13 cellular contexts compared by ENCODE assay signal in genomic region chrX:1465261-1466231, GRCh38. TPM values are rescaled to one million over a fixed set of nuclear protein-coding genes. Genes with fewer than 3 reads are reported as not detected.
A peak's percentile ranks its signal among the peaks of the same experiment; 100 is the strongest.
DNase-seq lines count a peak whose midpoint lies in the region; ATAC-seq and TF ChIP-seq lines count a peak whose summit lies in the region.
"Had no signal": no experiment of that assay in that cellular context is flagged by ENCODE, and none has a peak within 500 bp of the region (broad histone marks: within the 10 kb centered on the region; RNA-seq: fewer than 3 reads in every experiment).

No MANE protein-coding gene starts in this region.

- H3K27ac ChIP-seq in iPS-20b (ENCODE audit: low read length): no peak overlapping the region
- no peak overlapping the region for H3K27ac ChIP-seq in tibial artery

- no peaks in the 10 kb centered on the region for H3K36me3 ChIP-seq in iPS-20b (ENCODE audit: insufficient read depth, low read depth, low read length)
- H3K36me3 ChIP-seq in tibial artery: no peaks in the 10 kb centered on the region
- H3K36me3 ChIP-seq: MG63 had no signal

- H3K36me3 Mint-ChIP-seq in activated naive CD4-positive, alpha-beta T cell treated with anti-CD3 and anti-CD28 coated beads for 36 hours (ENCODE audit: low read depth): peaks cover 11% of the 10 kb centered on the region
- H3K36me3 Mint-ChIP-seq in activated CD8-positive, alpha-beta memory T cell treated with anti-CD3 and anti-CD28 coated beads, Interleukin-2, amount 10 ng/mL, durations not matched to agents 7 days and 5 days: peaks cover 57% of the 10 kb centered on the region

- H3K27me3 Mint-ChIP-seq in activated naive CD4-positive, alpha-beta T cell treated with anti-CD3 and anti-CD28 coated beads for 36 hours (ENCODE audit: low read depth): no peaks in the 10 kb centered on the region
- no peaks in the 10 kb centered on the region for H3K27me3 Mint-ChIP-seq in activated CD8-positive, alpha-beta memory T cell treated with anti-CD3 and anti-CD28 coated beads, Interleukin-2, amount 10 ng/mL, durations not matched to agents 7 days and 5 days

- H3K9me3 Mint-ChIP-seq in activated naive CD4-positive, alpha-beta T cell treated with anti-CD3 and anti-CD28 coated beads for 36 hours: no peaks in the 10 kb centered on the region
- H3K9me3 Mint-ChIP-seq in activated CD8-positive, alpha-beta memory T cell treated with anti-CD3 and anti-CD28 coated beads, Interleukin-2, amount 10 ng/mL, durations not matched to agents 7 days and 5 days (ENCODE audit: low read depth): no peaks in the 10 kb centered on the region

- H3K27me3 ChIP-seq in iPS-20b (ENCODE audit: insufficient read depth, low read length) (peaks cover 47% of the 10 kb centered on the region; the same call in 1 of the 2 replicates), tibial artery (peaks cover 0 to 52% of the 10 kb centered on the region in 2 donors)

- DNase-seq in activated naive CD4-positive, alpha-beta T cell treated with anti-CD3 and anti-CD28 coated beads for 36 hours: peak; percentile 3
- no peak for DNase-seq in activated naive CD4-positive, alpha-beta T cell (lab: John Stamatoyannopoulos, UW)
- DNase-seq in activated CD8-positive, alpha-beta memory T cell treated with anti-CD3 and anti-CD28 coated beads, Interleukin-2, amount 10 ng/mL, durations not matched to agents 7 days and 5 days: peak; percentile 41
- DNase-seq in tibial artery (peak; percentile 11 to 49), amygdala (lab: John Stamatoyannopoulos, UW) (no peak), inferior parietal cortex (ENCODE audit: extremely low spot score) (no peak), NCI-H1105 treated with DMSO at 0.1 percent for 48 hours (lab: John Stamatoyannopoulos, UW) (no peak)
- DNase-seq: H7, mesenchymal stem cell, MG63, NCI-H526 treated with DMSO at 0.1 percent for 48 hours had no signal

- peak overlapping the region; percentile 43; the same call in 1 of the 2 replicates for H3K4me3 ChIP-seq in iPS-20b (ENCODE audit: low read length)
- no peak overlapping the region for H3K4me3 ChIP-seq in tibial artery
- H3K4me3 ChIP-seq: MG63 had no signal

- H3K27ac Mint-ChIP-seq in activated naive CD4-positive, alpha-beta T cell treated with anti-CD3 and anti-CD28 coated beads for 36 hours: no peak overlapping the region
- peak overlapping the region; percentile 93 for H3K27ac Mint-ChIP-seq in activated CD8-positive, alpha-beta memory T cell treated with anti-CD3 and anti-CD28 coated beads, Interleukin-2, amount 10 ng/mL, durations not matched to agents 7 days and 5 days

- CTCF ChIA-PET in activated naive CD4-positive, alpha-beta T cell treated with anti-CD3 and anti-CD28 coated beads for 36 hours (lab: Charles Lee): no interaction called here
- CTCF ChIA-PET in activated CD8-positive, alpha-beta memory T cell treated with anti-CD3 and anti-CD28 coated beads, Interleukin-2, amount 10 ng/mL, durations not matched to agents 7 days and 5 days (lab: Charles Lee): no interaction called here

- no peak for ATAC-seq in activated CD8-positive, alpha-beta memory T cell treated with anti-CD3 and anti-CD28 coated beads, Interleukin-2, amount 10 ng/mL, durations not matched to agents 7 days and 5 days
- ATAC-seq: SK-N-SH treated with all-trans-retinoic acid at 6 μM for 48 hours had no signal

- no peak for TF ChIP-seq CTCF in tibial artery (IDR thresholded peaks at IDR 0.05)

- H3K4me1 ChIP-seq in iPS-20b (ENCODE audit: insufficient read depth, low read length) (no peaks in the 10 kb centered on the region), tibial artery (no peaks in the 10 kb centered on the region)

- intact Hi-C loops in activated naive CD4-positive, alpha-beta T cell treated with anti-CD3 and anti-CD28 coated beads for 36 hours (cut with micrococcal nuclease): loop anchor here (5.0 kb wide), 1 partner anchor 1227 kb away; the partner anchor contains the start of gene CD99
- intact Hi-C loops in tibial artery (cut with DNase I; ENCODE audit: low total_unique reads): no loop called here

- no peak overlapping the region for H3K4me3 Mint-ChIP-seq in activated naive CD4-positive, alpha-beta T cell treated with anti-CD3 and anti-CD28 coated beads for 36 hours
- peak overlapping the region; percentile 74 for H3K4me3 Mint-ChIP-seq in activated CD8-positive, alpha-beta memory T cell treated with anti-CD3 and anti-CD28 coated beads, Interleukin-2, amount 10 ng/mL, durations not matched to agents 7 days and 5 days

- H3K4me1 Mint-ChIP-seq in activated naive CD4-positive, alpha-beta T cell treated with anti-CD3 and anti-CD28 coated beads for 36 hours (ENCODE audit: low read depth): peaks cover 73% of the 10 kb centered on the region
- peaks cover 89% of the 10 kb centered on the region for H3K4me1 Mint-ChIP-seq in activated CD8-positive, alpha-beta memory T cell treated with anti-CD3 and anti-CD28 coated beads, Interleukin-2, amount 10 ng/mL, durations not matched to agents 7 days and 5 days

- no peaks in the 10 kb centered on the region for H3K9me3 ChIP-seq in iPS-20b (ENCODE audit: insufficient read depth, low read depth, low read length)
- H3K9me3 ChIP-seq in tibial artery: no peaks in the 10 kb centered on the region
- H3K9me3 ChIP-seq: MG63 had no signal

- H3K9ac ChIP-seq in iPS-20b (ENCODE audit: low read depth, low read length): no peak overlapping the region

RNA-seq across cellular contexts. Expression of gene ASMTL, which starts 12.8 kb away (rescaled TPM):
- total RNA-seq in activated naive CD4-positive, alpha-beta T cell treated with anti-CD3 and anti-CD28 coated beads for 36 hours: 10 to 100 TPM; 45.1 to 47.2 TPM
- 10 to 100 TPM; 39.9 to 44.7 TPM for total RNA-seq in activated CD8-positive, alpha-beta memory T cell treated with anti-CD3 and anti-CD28 coated beads, Interleukin-2, amount 10 ng/mL, durations not matched to agents 7 days and 5 days

Comparison
In these comparisons a context has a peak if more than half of its experiments do, and no peak if none do; other contexts are left out.
1. DNase-seq: peak in activated naive CD4-positive, alpha-beta T cell treated with anti-CD3 and anti-CD28 coated beads for 36 hours (single experiment), activated CD8-positive, alpha-beta memory T cell treated with anti-CD3 and anti-CD28 coated beads, Interleukin-2, amount 10 ng/mL, durations not matched to agents 7 days and 5 days (single experiment) and tibial artery (2 of 2); none in activated naive CD4-positive, alpha-beta T cell (0 of 4), amygdala (0 of 56), inferior parietal cortex (single experiment) and NCI-H1105 treated with DMSO at 0.1 percent for 48 hours (single experiment).